ENCODE assay signal across 8 cellular contexts in genomic region chr12:64451687-64452558, GRCh38. TPM values are rescaled to one million over a fixed set of nuclear protein-coding genes. Genes with fewer than 3 reads are reported as not detected.
DNase-seq lines count a peak whose midpoint lies in the region; ATAC-seq and TF ChIP-seq lines count a peak whose summit lies in the region.

TBK1 (plus strand) TSS chr12:64452120; CDS start chr12:64455871, 3,751 bp downstream.

- TF ChIP-seq POLR2A in GM10847 (IDR thresholded peaks at IDR 0.05; ENCODE audit: extremely low read depth, insufficient read length) (peak; percentile 69), adrenal gland (IDR thresholded peaks at IDR 0.05) (peak; percentile 81 to 91), prostate gland (IDR thresholded peaks at IDR 0.05) (peak; percentile 86)

- TF ChIP-seq CTCF in HFF-Myc (IDR thresholded peaks at IDR 0.05; ENCODE audit: low read depth, low read length, missing control alignments), result no peak
- peak in 3 of 6 experiments; percentile 8 to 25 (median 12) for TF ChIP-seq CTCF in adrenal gland (IDR thresholded peaks at IDR 0.05)
- TF ChIP-seq CTCF in prostate gland (IDR thresholded peaks at IDR 0.05), result peak in 3 of 4 experiments; percentile 28 to 34 (median 29)

- intact Hi-C loops in adrenal gland (cut with DNase I), result no loop called here
- intact Hi-C loops in left cardiac atrium (cut with DNase I), result no loop called here
- intact Hi-C loops in prostate gland (cut with DNase I), result no loop called here

- H3K27ac ChIP-seq in adrenal gland (peak within 1 kb of the TSS; percentile 93 to 100 (median 99)), prostate gland (peak within 1 kb of the TSS; percentile 95 to 96), urinary bladder (ENCODE audit: low read depth) (peak within 1 kb of the TSS; percentile 97)

- no peaks in the 10 kb centered on the region for H3K27me3 ChIP-seq in adrenal gland
- no peaks in the 10 kb centered on the region for H3K27me3 ChIP-seq in prostate gland (replicated peaks; ENCODE audit: insufficient read depth)

- H3K9me3 ChIP-seq in adrenal gland (replicated peaks in 1 of 3) (no peaks in the 10 kb centered on the region), prostate gland (no peaks in the 10 kb centered on the region)

- DNase-seq in HFF-Myc (ENCODE audit: extremely low read depth, low read depth), result no peak
- peak; percentile 81 for DNase-seq in NAMALWA (ENCODE audit: low spot score)
- peak; percentile 82 for DNase-seq in SW480 (ENCODE audit: low spot score)
- DNase-seq in adrenal gland, result peak; percentile 85 to 96 (median 91)
- peak; percentile 92 for DNase-seq in left cardiac atrium
- DNase-seq in prostate gland (ENCODE audit: low spot score), result peak; percentile 90

- H3K4me3 ChIP-seq in HFF-Myc (replicated peaks; ENCODE audit: low read depth, low read length), result peak within 1 kb of the TSS; percentile 91
- H3K4me3 ChIP-seq in adrenal gland, result peak within 1 kb of the TSS; percentile 68 to 98 (median 94)
- H3K4me3 ChIP-seq in prostate gland, result peak within 1 kb of the TSS; percentile 89 to 94
- H3K4me3 ChIP-seq in urinary bladder (ENCODE audit: low read depth, low read length), result peak within 1 kb of the TSS; percentile 93

- H3K4me1 ChIP-seq in adrenal gland (replicated peaks in 1 of 2), result peaks cover 16 to 42% of the 10 kb centered on the region in 2 donors
- H3K4me1 ChIP-seq in prostate gland (replicated peaks), result peaks cover 8% of the 10 kb centered on the region
- no peaks in the 10 kb centered on the region for H3K4me1 ChIP-seq in urinary bladder (ENCODE audit: insufficient read depth)

- H3K36me3 ChIP-seq in adrenal gland (replicated peaks in 1 of 2), result peaks cover 0 to 23% of the 10 kb centered on the region in 2 donors
- no peaks in the 10 kb centered on the region for H3K36me3 ChIP-seq in prostate gland
- no peaks in the 10 kb centered on the region for H3K36me3 ChIP-seq in urinary bladder (ENCODE audit: insufficient read depth)

- peak; percentile 97 to 98 for ATAC-seq in left cardiac atrium

- WGBS in adrenal gland, 4 donors, result 0 to 1% (median 0%) methylated on average over 11 to 94 of the region's 94 CpGs
- under 1% methylated on average over 67 of the region's 94 CpGs for WGBS in prostate gland
- under 1% methylated on average over 94 of the region's 94 CpGs for WGBS in urinary bladder

RNA-seq across cellular contexts. Expression of gene TBK1, which starts in this region (rescaled TPM):
- total RNA-seq in adrenal gland (10 to 100 TPM; 19.0 to 38.3 (median 25.5) TPM), left cardiac atrium (10 to 100 TPM; 12.2 to 13.2 TPM), prostate gland (10 to 100 TPM; 25.9 to 33.6 TPM), urinary bladder (63.3 TPM)
- polyA plus RNA-seq in adrenal gland (10 to 100 TPM; 16.0 to 48.3 (median 18.6) TPM), urinary bladder (14.1 TPM)
